1 cellular context compared by ENCODE assay signal in genomic region chr20:3820048-3820900, GRCh38.
A peak's percentile ranks its signal among the peaks of the same experiment; 100 is the strongest.
TF ChIP-seq lines count a peak whose summit lies in the region.

Gene AP5S1 (plus strand): TSS chr20:3820547. CDS start chr20:3822118, 1,571 bp downstream.

TF ChIP-seq in GM12878, 131 proteins besides CTCF, POLR2A, EP300 and RAD21 (continued from another document and continues in another):
- TF ChIP-seq CEBPZ (IDR thresholded peaks at IDR 0.05; ENCODE audit: low read depth, low read length) (no peak), ZZZ3 (IDR thresholded peaks at IDR 0.05; ENCODE audit: control insufficient read depth, insufficient read length, low read depth) (no peak), ZNF687 (IDR thresholded peaks at IDR 0.05) (no peak; the same call in none of the 2 replicates), RB1 (IDR thresholded peaks at IDR 0.05; ENCODE audit: borderline replicate concordance) (peak; percentile 92; the same call in 1 of the 2 replicates), ZNF217 (IDR thresholded peaks at IDR 0.05) (peak; percentile 83), E2F4 (IDR thresholded peaks at IDR 0.05; ENCODE audit: low read depth, low read length) (no peak; the same call in 1 of the 2 replicates), TARDBP (IDR thresholded peaks at IDR 0.05; ENCODE audit: borderline replicate concordance) (no peak; the same call in none of the 2 replicates), CUX1 (IDR thresholded peaks at IDR 0.05; ENCODE audit: insufficient replicate concordance, low read depth, low read length) (no peak), KAT2A (conservative IDR thresholded peaks at IDR 0.05; ENCODE audit: control insufficient read depth, low read depth, low read length) (no peak), GATAD2B (conservative IDR thresholded peaks at IDR 0.05; ENCODE audit: low read depth) (peak; percentile 97), SREBF1 (IDR thresholded peaks at IDR 0.05; ENCODE audit: low read length) (peak; percentile 73), TCF7 (IDR thresholded peaks at IDR 0.05; ENCODE audit: borderline replicate concordance) (no peak), IRF4 (IDR thresholded peaks at IDR 0.05; ENCODE audit: low read depth, low read length) (0 out of 2 replicates have a peak, but pooled peaks have one; percentile 62), RFX5 (IDR thresholded peaks at IDR 0.05; ENCODE audit: low read depth, low read length) (peak; percentile 43; the same call in 1 of the 2 replicates), ZNF622 (IDR thresholded peaks at IDR 0.05) (no peak), ZBED1 (IDR thresholded peaks at IDR 0.05; ENCODE audit: borderline replicate concordance) (no peak; the same call in 1 of the 2 replicates), EZH2 (IDR thresholded peaks at IDR 0.05; ENCODE audit: borderline replicate concordance, control insufficient read depth, low read depth, low read length) (no peak), TAF1 (IDR thresholded peaks at IDR 0.05; ENCODE audit: borderline replicate concordance, low read depth, low read length) (peak; percentile 73), ZNF274 (IDR thresholded peaks at IDR 0.05; ENCODE audit: insufficient read depth, insufficient read length) (no peak), KDM1A (IDR thresholded peaks at IDR 0.05; ENCODE audit: borderline replicate concordance) (no peak), JUND (IDR thresholded peaks at IDR 0.05; ENCODE audit: low read depth, low read length) (no peak), ELK1 (IDR thresholded peaks at IDR 0.05; ENCODE audit: low read depth, low read length) (0 out of 2 replicates have a peak, but pooled peaks have one; percentile 53)
- TF ChIP-seq, protein P1, sequence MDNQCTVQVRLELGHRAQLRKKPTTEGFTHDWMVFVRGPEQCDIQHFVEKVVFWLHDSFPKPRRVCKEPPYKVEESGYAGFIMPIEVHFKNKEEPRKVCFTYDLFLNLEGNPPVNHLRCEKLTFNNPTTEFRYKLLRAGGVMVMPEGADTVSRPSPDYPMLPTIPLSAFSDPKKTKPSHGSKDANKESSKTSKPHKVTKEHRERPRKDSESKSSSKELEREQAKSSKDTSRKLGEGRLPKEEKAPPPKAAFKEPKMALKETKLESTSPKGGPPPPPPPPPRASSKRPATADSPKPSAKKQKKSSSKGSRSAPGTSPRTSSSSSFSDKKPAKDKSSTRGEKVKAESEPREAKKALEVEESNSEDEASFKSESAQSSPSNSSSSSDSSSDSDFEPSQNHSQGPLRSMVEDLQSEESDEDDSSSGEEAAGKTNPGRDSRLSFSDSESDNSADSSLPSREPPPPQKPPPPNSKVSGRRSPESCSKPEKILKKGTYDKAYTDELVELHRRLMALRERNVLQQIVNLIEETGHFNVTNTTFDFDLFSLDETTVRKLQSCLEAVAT (IDR thresholded peaks at IDR 0.05): peak; percentile 75; the same call in 1 of the 2 replicates
- TF ChIP-seq, protein P2, sequence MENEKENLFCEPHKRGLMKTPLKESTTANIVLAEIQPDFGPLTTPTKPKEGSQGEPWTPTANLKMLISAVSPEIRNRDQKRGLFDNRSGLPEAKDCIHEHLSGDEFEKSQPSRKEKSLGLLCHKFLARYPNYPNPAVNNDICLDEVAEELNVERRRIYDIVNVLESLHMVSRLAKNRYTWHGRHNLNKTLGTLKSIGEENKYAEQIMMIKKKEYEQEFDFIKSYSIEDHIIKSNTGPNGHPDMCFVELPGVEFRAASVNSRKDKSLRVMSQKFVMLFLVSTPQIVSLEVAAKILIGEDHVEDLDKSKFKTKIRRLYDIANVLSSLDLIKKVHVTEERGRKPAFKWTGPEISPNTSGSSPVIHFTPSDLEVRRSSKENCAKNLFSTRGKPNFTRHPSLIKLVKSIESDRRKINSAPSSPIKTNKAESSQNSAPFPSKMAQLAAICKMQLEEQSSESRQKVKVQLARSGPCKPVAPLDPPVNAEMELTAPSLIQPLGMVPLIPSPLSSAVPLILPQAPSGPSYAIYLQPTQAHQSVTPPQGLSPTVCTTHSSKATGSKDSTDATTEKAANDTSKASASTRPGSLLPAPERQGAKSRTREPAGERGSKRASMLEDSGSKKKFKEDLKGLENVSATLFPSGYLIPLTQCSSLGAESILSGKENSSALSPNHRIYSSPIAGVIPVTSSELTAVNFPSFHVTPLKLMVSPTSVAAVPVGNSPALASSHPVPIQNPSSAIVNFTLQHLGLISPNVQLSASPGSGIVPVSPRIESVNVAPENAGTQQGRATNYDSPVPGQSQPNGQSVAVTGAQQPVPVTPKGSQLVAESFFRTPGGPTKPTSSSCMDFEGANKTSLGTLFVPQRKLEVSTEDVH (IDR thresholded peaks at IDR 0.05; ENCODE audit: low read depth, partially characterized antibody): peak; percentile 76
- TF ChIP-seq, protein P3, sequence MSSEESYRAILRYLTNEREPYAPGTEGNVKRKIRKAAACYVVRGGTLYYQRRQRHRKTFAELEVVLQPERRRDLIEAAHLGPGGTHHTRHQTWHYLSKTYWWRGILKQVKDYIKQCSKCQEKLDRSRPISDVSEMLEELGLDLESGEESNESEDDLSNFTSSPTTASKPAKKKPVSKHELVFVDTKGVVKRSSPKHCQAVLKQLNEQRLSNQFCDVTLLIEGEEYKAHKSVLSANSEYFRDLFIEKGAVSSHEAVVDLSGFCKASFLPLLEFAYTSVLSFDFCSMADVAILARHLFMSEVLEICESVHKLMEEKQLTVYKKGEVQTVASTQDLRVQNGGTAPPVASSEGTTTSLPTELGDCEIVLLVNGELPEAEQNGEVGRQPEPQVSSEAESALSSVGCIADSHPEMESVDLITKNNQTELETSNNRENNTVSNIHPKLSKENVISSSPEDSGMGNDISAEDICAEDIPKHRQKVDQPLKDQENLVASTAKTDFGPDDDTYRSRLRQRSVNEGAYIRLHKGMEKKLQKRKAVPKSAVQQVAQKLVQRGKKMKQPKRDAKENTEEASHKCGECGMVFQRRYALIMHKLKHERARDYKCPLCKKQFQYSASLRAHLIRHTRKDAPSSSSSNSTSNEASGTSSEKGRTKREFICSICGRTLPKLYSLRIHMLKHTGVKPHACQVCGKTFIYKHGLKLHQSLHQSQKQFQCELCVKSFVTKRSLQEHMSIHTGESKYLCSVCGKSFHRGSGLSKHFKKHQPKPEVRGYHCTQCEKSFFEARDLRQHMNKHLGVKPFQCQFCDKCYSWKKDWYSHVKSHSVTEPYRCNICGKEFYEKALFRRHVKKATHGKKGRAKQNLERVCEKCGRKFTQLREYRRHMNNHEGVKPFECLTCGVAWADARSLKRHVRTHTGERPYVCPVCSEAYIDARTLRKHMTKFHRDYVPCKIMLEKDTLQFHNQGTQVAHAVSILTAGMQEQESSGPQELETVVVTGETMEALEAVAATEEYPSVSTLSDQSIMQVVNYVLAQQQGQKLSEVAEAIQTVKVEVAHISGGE (CRISPR knock-in tag; IDR thresholded peaks at IDR 0.05): no peak
- TF ChIP-seq, protein P4, sequence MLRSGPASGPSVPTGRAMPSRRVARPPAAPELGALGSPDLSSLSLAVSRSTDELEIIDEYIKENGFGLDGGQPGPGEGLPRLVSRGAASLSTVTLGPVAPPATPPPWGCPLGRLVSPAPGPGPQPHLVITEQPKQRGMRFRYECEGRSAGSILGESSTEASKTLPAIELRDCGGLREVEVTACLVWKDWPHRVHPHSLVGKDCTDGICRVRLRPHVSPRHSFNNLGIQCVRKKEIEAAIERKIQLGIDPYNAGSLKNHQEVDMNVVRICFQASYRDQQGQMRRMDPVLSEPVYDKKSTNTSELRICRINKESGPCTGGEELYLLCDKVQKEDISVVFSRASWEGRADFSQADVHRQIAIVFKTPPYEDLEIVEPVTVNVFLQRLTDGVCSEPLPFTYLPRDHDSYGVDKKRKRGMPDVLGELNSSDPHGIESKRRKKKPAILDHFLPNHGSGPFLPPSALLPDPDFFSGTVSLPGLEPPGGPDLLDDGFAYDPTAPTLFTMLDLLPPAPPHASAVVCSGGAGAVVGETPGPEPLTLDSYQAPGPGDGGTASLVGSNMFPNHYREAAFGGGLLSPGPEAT (IDR thresholded peaks at IDR 0.05; ENCODE audit: low read depth): no peak
